In genomic region chr16:24701521-24701951, GRCh38 we compare ENCODE assay signal across 11 cellular contexts. TPM values are rescaled to one million over a fixed set of nuclear protein-coding genes. Genes with fewer than 3 reads are reported as not detected.
DNase-seq lines count a peak whose midpoint lies in the region; ATAC-seq and TF ChIP-seq lines count a peak whose summit lies in the region.
"Had no signal": no experiment of that assay in that cellular context is flagged by ENCODE, and none has a peak within 500 bp of the region (broad histone marks: within the 10 kb centered on the region; RNA-seq: fewer than 3 reads in every experiment).

No MANE protein-coding gene starts in this region.

- peak overlapping the region; percentile 77 to 85 for H3K27ac ChIP-seq in thoracic aorta
- H3K27ac ChIP-seq: neutrophil had no signal

- TF ChIP-seq CTCF in HFF-Myc (IDR thresholded peaks at IDR 0.05; ENCODE audit: low read depth, low read length, missing control alignments): no peak
- no peak for TF ChIP-seq CTCF in MCF 10A (IDR thresholded peaks at IDR 0.05; ENCODE audit: unreplicated experiment)
- no peak for TF ChIP-seq CTCF in thoracic aorta (IDR thresholded peaks at IDR 0.05)

- H3K36me3 ChIP-seq in thoracic aorta: no peaks in the 10 kb centered on the region
- H3K36me3 ChIP-seq: neutrophil had no signal

- H3K27ac Mint-ChIP-seq in MCF 10A (ENCODE audit: low read depth, unreplicated experiment): peak overlapping the region; percentile 92
- H3K27ac Mint-ChIP-seq: activated T-cell treated with anti-CD3 and anti-CD28 coated beads, Interleukin-2, amount 50 U/mL, for 24 hours; T-helper 1 cell treated with Interleukin-12 subunit alpha and Interleukin-12 subunit beta and Interleukin-4 antibody, amounts not matched to agents 30 μg/mL and 1 μg/mL, for 36 hours had no signal

- intact Hi-C loops in MCF 10A (cut with micrococcal nuclease) (loop anchor here (1.0 kb wide), 3 partner anchors 29 to 55 kb away; no protein-coding TSS in a partner anchor), left colon (cut with DNase I, micrococcal nuclease) (no loop called here)

- CTCF ChIA-PET in MCF 10A (lab: Yijun Ruan, JAX): interaction anchor here (0.5 to 1.7 kb wide), 6 partner anchors 10 to 147 kb away, joined by 3 to 6 read pairs (median 4); no protein-coding TSS in a partner anchor

- peaks cover 15 to 36% of the 10 kb centered on the region in 2 donors for H3K4me1 ChIP-seq in thoracic aorta (ENCODE audit: control insufficient read depth in 1 of 2, low read depth in 2 of 2)

- POLR2A ChIA-PET in MCF 10A (lab: Yijun Ruan, JAX): interaction anchor here (0.7 to 1.5 kb wide), 7 partner anchors 15 to 1144 kb away, joined by 3 to 9 read pairs (median 4); partner anchors contain the start of genes EARS2 and UBFD1

- no peaks in the 10 kb centered on the region for H3K9me3 ChIP-seq in thoracic aorta
- H3K9me3 ChIP-seq: neutrophil had no signal

- 0 out of 2 replicates have a peak overlapping the region, but pooled peaks have one; percentile 11 for H3K4me3 ChIP-seq in HFF-Myc (replicated peaks; ENCODE audit: low read depth, low read length)
- H3K4me3 ChIP-seq in thoracic aorta: no peak overlapping the region

- no TSS peak for BruUV-seq in MCF 10A (replicated peaks; lab: Mats Ljungman, UMichigan)

- H3K9me3 Mint-ChIP-seq in MCF 10A (ENCODE audit: unreplicated experiment): no peaks in the 10 kb centered on the region
- H3K9me3 Mint-ChIP-seq: activated T-cell treated with anti-CD3 and anti-CD28 coated beads, Interleukin-2, amount 50 U/mL, for 24 hours; T-helper 1 cell treated with Interleukin-12 subunit alpha and Interleukin-12 subunit beta and Interleukin-4 antibody, amounts not matched to agents 30 μg/mL and 1 μg/mL, for 36 hours had no signal

- H3K36me3 Mint-ChIP-seq in MCF 10A (ENCODE audit: insufficient read depth, unreplicated experiment): no peaks in the 10 kb centered on the region

- DNase-seq in HFF-Myc (ENCODE audit: extremely low read depth, low read depth) (peak; percentile 37), MCF 10A (ENCODE audit: unreplicated experiment) (peak; percentile 64), left colon (no peak), thoracic aorta (ENCODE audit: low spot score) (no peak)
- no peak for DNase-seq in stimulated activated CD4-positive, alpha-beta T cell treated with anti-CD3 and anti-CD28 coated beads, Interleukin-12 subunit alpha, Interleukin-12 subunit beta, amount 100 ng/mL, for 4 hours
- DNase-seq: activated T-cell treated with anti-CD3 and anti-CD28 coated beads, Interleukin-2, amount 50 U/mL, for 24 hours had no signal

- ATAC-seq in left colon: peak; percentile 71
- ATAC-seq in thoracic aorta (ENCODE audit: insufficient number of reproducible peaks, low FRiP score, low read depth): no peak
- no peak for ATAC-seq in HG03135 (IDR thresholded peaks at IDR 0.05; ENCODE audit: unreplicated experiment)
- ATAC-seq in GM18517 (IDR thresholded peaks at IDR 0.05; ENCODE audit: unreplicated experiment): no peak
- ATAC-seq in GM19023 (IDR thresholded peaks at IDR 0.05; ENCODE audit: unreplicated experiment): no peak

- peaks cover 34% of the 10 kb centered on the region for H3K4me1 Mint-ChIP-seq in MCF 10A (ENCODE audit: insufficient read depth, unreplicated experiment)

- peak overlapping the region; percentile 45 for H3K4me3 Mint-ChIP-seq in MCF 10A (ENCODE audit: unreplicated experiment)
- H3K4me3 Mint-ChIP-seq: activated T-cell treated with anti-CD3 and anti-CD28 coated beads, Interleukin-2, amount 50 U/mL, for 24 hours; T-helper 1 cell treated with Interleukin-12 subunit alpha and Interleukin-12 subunit beta and Interleukin-4 antibody, amounts not matched to agents 30 μg/mL and 1 μg/mL, for 36 hours had no signal

- no peaks in the 10 kb centered on the region for H3K27me3 Mint-ChIP-seq in MCF 10A (ENCODE audit: insufficient read depth, unreplicated experiment)

- no peaks in the 10 kb centered on the region for H3K27me3 ChIP-seq in thoracic aorta (replicated peaks; ENCODE audit: insufficient read depth)

RNA-seq across cellular contexts. Expression of gene TNRC6A, which starts 27.9 kb away (rescaled TPM):
- total RNA-seq in MCF 10A (2022) (41.6 and 50.3 TPM in 2 replicates), left colon (10 to 100 TPM; 29.6 to 36.2 TPM), thoracic aorta (10 to 100 TPM; 45.6 to 85.4 TPM)

Comparison
In these comparisons a context has a peak if more than half of its experiments do, and no peak if none do; other contexts are left out.
1. DNase-seq: peak in HFF-Myc (single experiment) and MCF 10A (single experiment); none in left colon (0 of 2), thoracic aorta (single experiment) and stimulated activated CD4-positive, alpha-beta T cell treated with anti-CD3 and anti-CD28 coated beads, Interleukin-12 subunit alpha, Interleukin-12 subunit beta, amount 100 ng/mL, for 4 hours (single experiment).